8 cellular contexts compared by ENCODE assay signal in the genomic region with DNA sequence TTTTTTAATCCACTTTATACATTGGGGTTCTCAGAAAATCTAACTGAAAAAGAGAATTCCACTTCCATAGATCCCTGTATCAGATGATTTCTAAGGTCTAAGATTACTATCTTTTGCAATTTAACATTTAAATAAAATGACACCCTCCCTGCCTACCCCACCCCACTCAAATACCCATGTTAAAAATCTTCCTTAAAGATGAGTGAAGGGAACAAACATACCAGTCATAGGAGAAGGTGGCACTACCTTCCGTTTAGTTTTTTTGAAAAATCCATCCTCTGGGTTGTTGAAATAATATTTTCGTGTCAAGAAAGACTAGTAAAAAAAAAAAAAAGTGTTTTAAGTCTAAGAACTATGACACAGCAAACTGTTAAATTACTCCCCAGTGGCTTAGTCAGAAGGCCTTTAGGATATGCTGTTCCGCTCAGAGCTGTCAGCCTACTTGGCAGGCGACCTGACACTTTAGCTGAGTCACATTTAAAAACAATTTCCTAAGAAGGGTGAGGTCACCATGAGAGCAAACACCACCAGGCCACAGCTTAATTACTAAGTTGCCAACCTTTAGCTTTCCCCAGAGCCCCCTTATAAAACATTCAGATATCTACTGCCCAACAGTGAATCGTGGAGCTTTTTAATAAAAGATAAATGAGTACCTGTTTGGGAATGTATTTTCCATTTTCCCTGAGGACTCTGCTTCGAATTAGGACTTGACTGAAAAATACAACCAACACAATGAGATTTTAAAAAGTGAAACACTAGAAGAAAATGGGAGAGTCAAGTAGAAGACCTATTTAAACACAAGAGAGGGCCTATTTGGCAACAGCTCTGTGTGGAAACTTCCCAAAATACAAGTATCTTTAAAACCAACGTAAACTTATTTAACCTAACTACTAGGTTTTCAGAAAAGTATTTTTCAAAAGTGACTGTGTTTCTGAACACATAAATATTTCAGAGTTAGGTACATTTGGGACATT. TPM values are rescaled to one million over a fixed set of nuclear protein-coding genes. Genes with fewer than 3 reads are reported as not detected.
A peak's percentile ranks its signal among the peaks of the same experiment; 100 is the strongest.
DNase-seq lines count a peak whose midpoint lies in the region; ATAC-seq, FAIRE-seq and TF ChIP-seq lines count a peak whose summit lies in the region.

No MANE protein-coding gene starts in this region.

- TF ChIP-seq CTCF in astrocyte (IDR thresholded peaks at IDR 0.05; ENCODE audit: insufficient read depth, low read depth, low read length), result no peak

- H4K20me1 ChIP-seq in astrocyte (ENCODE audit: insufficient read depth, low read length), result peaks cover 5% of the 10 kb centered on the region

- peak overlapping the region; percentile 94 for H3K27ac Mint-ChIP-seq in astrocyte (ENCODE audit: unreplicated experiment)

- no peak overlapping the region for H2AFZ ChIP-seq in astrocyte (ENCODE audit: low read depth, low read length)

- no peaks in the 10 kb centered on the region for H3K9me3 Mint-ChIP-seq in astrocyte (ENCODE audit: unreplicated experiment)

- peaks cover 8% of the 10 kb centered on the region for H3K36me3 Mint-ChIP-seq in astrocyte (ENCODE audit: low read depth, unreplicated experiment)

- peak; percentile 71 for FAIRE-seq in astrocyte (lab: Jason Lieb, UNC)

- peaks cover 19% of the 10 kb centered on the region for H3K36me3 ChIP-seq in astrocyte (ENCODE audit: insufficient read depth, low read length)

- peaks cover 14% of the 10 kb centered on the region for H3K4me1 Mint-ChIP-seq in astrocyte (ENCODE audit: low read depth, unreplicated experiment)

- H3K27me3 Mint-ChIP-seq in astrocyte (ENCODE audit: low read depth, unreplicated experiment), result no peaks in the 10 kb centered on the region

- peak overlapping the region; percentile 71 for H3K27ac ChIP-seq in astrocyte (ENCODE audit: low read depth, low read length)

- ATAC-seq in HG03521 (IDR thresholded peaks at IDR 0.05; ENCODE audit: unreplicated experiment), result no peak

- no peak overlapping the region for H3K4me3 Mint-ChIP-seq in astrocyte (ENCODE audit: unreplicated experiment)

- H3K9me3 ChIP-seq in astrocyte (ENCODE audit: insufficient read depth, low read depth, low read length), result no peaks in the 10 kb centered on the region

- no peaks in the 10 kb centered on the region for H3K27me3 ChIP-seq in astrocyte (ENCODE audit: insufficient read depth, low read length)

- peak overlapping the region; percentile 48 for H3K4me2 ChIP-seq in astrocyte (ENCODE audit: low read length)

- DNase-seq in GM03348 (ENCODE audit: low spot score), result peak; percentile 88
- peak; percentile 45 for DNase-seq in NCI-H2196 (lab: John Stamatoyannopoulos, UW; ENCODE audit: unreplicated experiment)
- peak; percentile 98 for DNase-seq in astrocyte (ENCODE audit: low read depth)
- DNase-seq in iPS-NIHi11 (ENCODE audit: low spot score), result peak; percentile 37
- peak; percentile 62 for DNase-seq in smooth muscle cell of the brain vasculature (ENCODE audit: low read depth, low spot score)
- DNase-seq in NCI-H748 (lab: John Stamatoyannopoulos, UW; ENCODE audit: unreplicated experiment), result no peak
- no peak for DNase-seq in NCI-H1417 treated with DMSO at 0.1 percent for 48 hours (lab: John Stamatoyannopoulos, UW)

- peaks cover 16% of the 10 kb centered on the region for H3K4me1 ChIP-seq in astrocyte (ENCODE audit: insufficient read depth, low read length)

- peak overlapping the region; percentile 62 for H3K9ac ChIP-seq in astrocyte (ENCODE audit: low read length)

- H3K79me2 ChIP-seq in astrocyte (ENCODE audit: insufficient read depth, low read length), result peaks cover 9% of the 10 kb centered on the region

- H3K4me3 ChIP-seq in astrocyte (ENCODE audit: insufficient read depth, low read depth, low read length), result no peak overlapping the region

RNA-seq across cellular contexts. Expression of a gene that starts 9.6 kb away (rescaled TPM):
- total RNA-seq in astrocyte, result 59.7 and 61.0 TPM in 2 replicates

RNA-seq across cellular contexts. Expression of a gene that starts 24.8 kb away (rescaled TPM):
- total RNA-seq in astrocyte, result 2.2 and 2.4 TPM in 2 replicates

RNA-seq across cellular contexts. Expression of a gene that starts 43.4 kb away (rescaled TPM):
- 18.8 and 26.2 TPM in 2 replicates for total RNA-seq in astrocyte

RNA-seq across cellular contexts. Expression of a gene that starts 49.2 kb away (rescaled TPM):
- total RNA-seq in astrocyte, result 2.8 and 3.7 TPM in 2 replicates

Comparison
In these comparisons a context has a peak if more than half of its experiments do, and no peak if none do; other contexts are left out.
1. DNase-seq: peak in GM03348 (single experiment), NCI-H2196 (single experiment), astrocyte (single experiment), iPS-NIHi11 (single experiment) and smooth muscle cell of the brain vasculature (single experiment); none in NCI-H748 (single experiment) and NCI-H1417 treated with DMSO at 0.1 percent for 48 hours (single experiment).